In the genomic region with DNA sequence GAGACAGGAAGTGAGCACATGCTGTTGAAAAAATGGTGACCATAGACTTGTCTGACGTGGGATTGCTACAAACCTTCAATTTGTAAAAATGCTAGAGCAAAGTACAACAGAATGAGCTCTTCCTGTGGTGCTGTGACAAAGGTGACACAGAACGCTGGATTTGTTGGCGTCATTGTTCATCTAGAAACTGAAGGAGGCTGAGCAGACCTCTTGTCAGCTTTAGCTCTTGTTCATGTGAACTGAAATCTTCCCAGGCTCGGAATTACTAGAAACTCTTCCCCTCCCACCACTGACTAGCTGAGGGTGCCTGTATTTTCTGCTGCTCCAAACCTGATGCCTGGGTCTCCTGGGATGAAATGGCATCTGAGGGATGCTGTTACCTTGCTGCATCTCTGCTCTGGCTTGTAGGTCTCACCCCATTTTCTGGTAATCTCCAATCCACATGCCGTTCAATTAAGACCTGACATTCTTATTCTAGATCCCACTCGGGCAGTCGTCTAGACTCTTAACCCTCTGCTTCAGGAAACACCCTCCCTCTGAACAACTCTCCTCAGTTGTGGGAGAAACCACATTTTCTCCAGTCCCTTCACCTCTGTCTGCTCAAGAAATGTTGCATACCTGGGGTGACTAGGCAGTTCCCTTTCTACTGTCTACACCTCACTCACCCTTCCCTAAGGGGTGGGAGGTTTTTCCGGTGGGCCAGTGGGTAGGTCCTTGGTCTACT, we compare ENCODE assay signal across 24 cellular contexts.
"Had no signal": no experiment of that assay in that cellular context is flagged by ENCODE, and none has a peak within 500 bp of the region (broad histone marks: within the 10 kb centered on the region; RNA-seq: fewer than 3 reads in every experiment).

No MANE protein-coding gene starts in this region.

- ATAC-seq: body of pancreas, natural killer cell, T-helper 17 cell, upper lobe of right lung had no signal

- H3K27me3 ChIP-seq: body of pancreas, cardiac muscle cell, esophagus muscularis mucosa, upper lobe of right lung had no signal

- H3K4me3 ChIP-seq: body of pancreas, cardiac muscle cell, esophagus muscularis mucosa, left ventricle myocardium inferior, thoracic aorta, upper lobe of right lung had no signal

- H3K27ac Mint-ChIP-seq: activated CD4-positive, alpha-beta memory T cell treated with anti-CD3 and anti-CD28 coated beads, Interleukin-2, amount 10 ng/mL, durations not matched to agents 7 days and 5 days; activated naive CD4-positive, alpha-beta T cell treated with anti-CD3 and anti-CD28 coated beads, Interleukin-2, amount 50 U/mL, for 24 hours; activated T-helper 1 cell treated with anti-CD3 and anti-CD28 coated beads, Interleukin-12 subunit alpha, Interleukin-12 subunit beta, Interleukin-2, Interleukin-4 antibody, amounts not matched to agents 30 ng/mL and 10 ng/mL and 1 ng/mL, durations not matched to agents 14 hours and 24 hours and 36 hours; dendritic cell treated with granulocyte-macrophage colony-stimulating factor and Interleukin-4, amounts not matched to agents 40 ng/mL and 50 ng/mL, for 4 days; mesothelial cell of epicardium; natural killer cell; progenitor cell of endocrine pancreas; T-helper 17 cell had no signal

- H3K4me1 Mint-ChIP-seq: activated CD4-positive, alpha-beta memory T cell treated with anti-CD3 and anti-CD28 coated beads, Interleukin-2, amount 10 ng/mL, durations not matched to agents 7 days and 5 days; activated naive CD4-positive, alpha-beta T cell treated with anti-CD3 and anti-CD28 coated beads, Interleukin-2, amount 50 U/mL, for 24 hours; natural killer cell; T-helper 17 cell had no signal

- H3K36me3 ChIP-seq: cardiac muscle cell, esophagus muscularis mucosa, left ventricle myocardium inferior, thoracic aorta, upper lobe of right lung had no signal

- H3K9me3 ChIP-seq: body of pancreas, esophagus muscularis mucosa, thoracic aorta, upper lobe of right lung had no signal

- H3K27ac ChIP-seq: body of pancreas, cardiac muscle cell, esophagus muscularis mucosa, left ventricle myocardium inferior, thoracic aorta, upper lobe of right lung had no signal

- H3K36me3 Mint-ChIP-seq: activated naive CD4-positive, alpha-beta T cell treated with anti-CD3 and anti-CD28 coated beads, Interleukin-2, amount 50 U/mL, for 24 hours; mesothelial cell of epicardium; natural killer cell had no signal

- H3K4me3 Mint-ChIP-seq: activated CD4-positive, alpha-beta memory T cell treated with anti-CD3 and anti-CD28 coated beads, Interleukin-2, amount 10 ng/mL, durations not matched to agents 7 days and 5 days; activated naive CD4-positive, alpha-beta T cell treated with anti-CD3 and anti-CD28 coated beads, Interleukin-2, amount 50 U/mL, for 24 hours; activated T-helper 1 cell treated with anti-CD3 and anti-CD28 coated beads, Interleukin-12 subunit alpha, Interleukin-12 subunit beta, Interleukin-2, Interleukin-4 antibody, amounts not matched to agents 30 ng/mL and 10 ng/mL and 1 ng/mL, durations not matched to agents 14 hours and 24 hours and 36 hours; dendritic cell treated with granulocyte-macrophage colony-stimulating factor and Interleukin-4, amounts not matched to agents 40 ng/mL and 50 ng/mL, for 4 days; mesothelial cell of epicardium; natural killer cell; T-helper 17 cell had no signal

- H3K4me1 ChIP-seq: upper lobe of right lung had no signal

- DNase-seq: activated CD4-positive, alpha-beta memory T cell treated with anti-CD3 and anti-CD28 coated beads, Interleukin-2, amount 10 ng/mL, durations not matched to agents 7 days and 5 days; activated CD4-positive, alpha-beta T cell treated with anti-CD3 and anti-CD28 coated beads for 48 hours; activated CD4-positive, CD25-positive, alpha-beta regulatory T cell; activated gamma-delta T cell treated with Interleukin-2 at 50 U/mL for 16 hours; anterior cingulate cortex; body of pancreas; effector CD8-positive, alpha-beta T cell; hippocampal formation; kidney glomerular epithelial cell; left ventricle myocardium inferior; natural killer cell; retina; stimulated activated CD4-positive, alpha-beta T cell treated with anti-CD3 and anti-CD28 coated beads, Interleukin-4, amount 100 ng/mL, for 24 hours; stimulated activated naive CD4-positive, alpha-beta T cell treated with Interleukin-2 at 50 U/mL for 16 hours; T-helper 17 cell; upper lobe of right lung had no signal

- H3K9me3 Mint-ChIP-seq: activated CD4-positive, alpha-beta memory T cell treated with anti-CD3 and anti-CD28 coated beads, Interleukin-2, amount 10 ng/mL, durations not matched to agents 7 days and 5 days; activated naive CD4-positive, alpha-beta T cell treated with anti-CD3 and anti-CD28 coated beads, Interleukin-2, amount 50 U/mL, for 24 hours; activated T-helper 1 cell treated with anti-CD3 and anti-CD28 coated beads, Interleukin-12 subunit alpha, Interleukin-12 subunit beta, Interleukin-2, Interleukin-4 antibody, amounts not matched to agents 30 ng/mL and 10 ng/mL and 1 ng/mL, durations not matched to agents 14 hours and 24 hours and 36 hours; dendritic cell treated with granulocyte-macrophage colony-stimulating factor and Interleukin-4, amounts not matched to agents 40 ng/mL and 50 ng/mL, for 4 days; natural killer cell had no signal
